In genomic region chr10:26755443-26755903, GRCh38 we compare ENCODE assay signal across 8 cellular contexts. TPM values are rescaled to one million over a fixed set of nuclear protein-coding genes. Genes with fewer than 3 reads are reported as not detected.
DNase-seq lines count a peak whose midpoint lies in the region; ATAC-seq and TF ChIP-seq lines count a peak whose summit lies in the region.

No MANE protein-coding gene starts in this region.

- H3K4me1 ChIP-seq in Panc1 (ENCODE audit: control insufficient read depth, insufficient read depth, low read length) = peaks cover 13% of the 10 kb centered on the region
- H3K4me1 ChIP-seq in PC-9 (replicated peaks; ENCODE audit: insufficient read depth) = no peaks in the 10 kb centered on the region; the same call in 1 of the 2 replicates

- TF ChIP-seq CTCF in Panc1 (IDR thresholded peaks at IDR 0.05) (no peak), PC-9 (conservative IDR thresholded peaks at IDR 0.05) (no peak)

- peak; percentile 12 for ATAC-seq in activated CD8-positive, alpha-beta memory T cell treated with anti-CD3 and anti-CD28 coated beads, Interleukin-2, amount 10 ng/mL, durations not matched to agents 7 days and 5 days
- ATAC-seq in HG02973 (IDR thresholded peaks at IDR 0.05; ENCODE audit: unreplicated experiment) (peak; percentile 93), Panc1 (peak; percentile 65)

- H2AFZ ChIP-seq in PC-9 = no peak overlapping the region

- H3K4me3 ChIP-seq in Panc1 (ENCODE audit: low read depth in 2 of 2, low read length in 2 of 2) (no peak overlapping the region), PC-9 (no peak overlapping the region)

- H4K20me1 ChIP-seq in PC-9 (ENCODE audit: insufficient read depth) = no peaks in the 10 kb centered on the region

- no peak overlapping the region for H3K4me2 ChIP-seq in PC-9

- no peaks in the 10 kb centered on the region for H3K79me2 ChIP-seq in PC-9 (ENCODE audit: low read depth)

- H3F3A ChIP-seq in PC-9 (ENCODE audit: insufficient read depth, low read depth) = no peaks in the 10 kb centered on the region

- BruUV-seq in Panc1 (replicated peaks; lab: Mats Ljungman, UMichigan) = no TSS peak
- no TSS peak for BruUV-seq in PC-9 (replicated peaks; lab: Mats Ljungman, UMichigan)

- H3K36me3 ChIP-seq in Panc1 (ENCODE audit: control insufficient read depth, insufficient read depth, low read length) (no peaks in the 10 kb centered on the region; the same call in 1 of the 2 replicates), PC-9 (ENCODE audit: low read depth) (no peaks in the 10 kb centered on the region)

- peaks cover 23% of the 10 kb centered on the region for H3K4me1 Mint-ChIP-seq in activated CD8-positive, alpha-beta memory T cell treated with anti-CD3 and anti-CD28 coated beads, Interleukin-2, amount 10 ng/mL, durations not matched to agents 7 days and 5 days

- H3K9me2 ChIP-seq in PC-9 (ENCODE audit: insufficient read depth) = no peaks in the 10 kb centered on the region

- H3K27ac Mint-ChIP-seq in activated CD8-positive, alpha-beta memory T cell treated with anti-CD3 and anti-CD28 coated beads, Interleukin-2, amount 10 ng/mL, durations not matched to agents 7 days and 5 days = peak overlapping the region; percentile 65

- intact Hi-C loops in Panc1 (cut with micrococcal nuclease; ENCODE audit: unreplicated experiment) = no loop called here
- intact Hi-C loops in PC-9 (cut with micrococcal nuclease; ENCODE audit: unreplicated experiment) = no loop called here

- peaks cover 32% of the 10 kb centered on the region for H3K36me3 Mint-ChIP-seq in activated CD8-positive, alpha-beta memory T cell treated with anti-CD3 and anti-CD28 coated beads, Interleukin-2, amount 10 ng/mL, durations not matched to agents 7 days and 5 days

- no peak overlapping the region for H3K4me3 Mint-ChIP-seq in activated CD8-positive, alpha-beta memory T cell treated with anti-CD3 and anti-CD28 coated beads, Interleukin-2, amount 10 ng/mL, durations not matched to agents 7 days and 5 days

- DNase-seq in activated CD8-positive, alpha-beta memory T cell treated with anti-CD3 and anti-CD28 coated beads, Interleukin-2, amount 10 ng/mL, durations not matched to agents 7 days and 5 days = no peak
- DNase-seq in activated CD8-positive, alpha-beta memory T cell treated with anti-CD3 and anti-CD28 coated beads, Interleukin-2, amount 50 U/mL, for 48 hours = no peak
- DNase-seq in Panc1 (ENCODE audit: low read depth, low spot score) (no peak), germinal center (ENCODE audit: low spot score) (peak; percentile 54), C1 segment of cervical spinal cord (lab: John Stamatoyannopoulos, UW) (no peak), PC-9 (no peak)
- no peak for DNase-seq in stimulated activated CD4-positive, alpha-beta T cell treated with anti-CD3 and anti-CD28 coated beads, Interleukin-4, amount 100 ng/mL, for 4 hours

- H3K27ac ChIP-seq in Panc1 (ENCODE audit: low read length) (peak overlapping the region; percentile 57; the same call in 1 of the 2 replicates), PC-9 (no peak overlapping the region)

- CTCF ChIA-PET in activated CD8-positive, alpha-beta memory T cell treated with anti-CD3 and anti-CD28 coated beads, Interleukin-2, amount 10 ng/mL, durations not matched to agents 7 days and 5 days (lab: Charles Lee) = interaction anchor here (0.5 kb wide), 1 partner anchor 98 kb away, joined by 3 read pairs; no protein-coding TSS in a partner anchor
- CTCF ChIA-PET in Panc1 (lab: Charles Lee) (no interaction called here), PC-9 (lab: Charles Lee) (no interaction called here)

- no peaks in the 10 kb centered on the region for H3K9me3 Mint-ChIP-seq in activated CD8-positive, alpha-beta memory T cell treated with anti-CD3 and anti-CD28 coated beads, Interleukin-2, amount 10 ng/mL, durations not matched to agents 7 days and 5 days (ENCODE audit: low read depth)

- H3K27me3 ChIP-seq in Panc1 (ENCODE audit: control insufficient read depth, insufficient read depth, low read length) (no peaks in the 10 kb centered on the region), PC-9 (ENCODE audit: insufficient read depth, low read depth) (no peaks in the 10 kb centered on the region)

- POLR2A ChIA-PET in Panc1 (lab: Charles Lee) = no interaction called here
- POLR2A ChIA-PET in PC-9 (lab: Charles Lee; ENCODE audit: unreplicated experiment) = interaction anchor here (0.6 to 0.7 kb wide), 4 partner anchors 96 to 437 kb away, joined by 3 to 4 read pairs (median 4); no protein-coding TSS in a partner anchor

- in situ Hi-C loops in Panc1 (cut with HindIII; ENCODE audit: low pct_unique_long_range_greater_than_20kb, low sequenced_read_pairs) = no loop called here

- no peaks in the 10 kb centered on the region for H3K27me3 Mint-ChIP-seq in activated CD8-positive, alpha-beta memory T cell treated with anti-CD3 and anti-CD28 coated beads, Interleukin-2, amount 10 ng/mL, durations not matched to agents 7 days and 5 days

- H3K9me3 ChIP-seq in Panc1 (ENCODE audit: control insufficient read depth, insufficient read depth, low read depth, low read length) = no peaks in the 10 kb centered on the region
- H3K9me3 ChIP-seq in PC-9 (ENCODE audit: insufficient read depth, low read depth) = no peaks in the 10 kb centered on the region

RNA-seq across cellular contexts. Expression of gene PDSS1, which starts 58.0 kb away (rescaled TPM):
- 10 to 100 TPM; 19.3 to 24.1 TPM for total RNA-seq in activated CD8-positive, alpha-beta memory T cell treated with anti-CD3 and anti-CD28 coated beads, Interleukin-2, amount 10 ng/mL, durations not matched to agents 7 days and 5 days
- 7.1 TPM for total RNA-seq in Panc1 (2021; ENCODE audit: unreplicated experiment)
- polyA plus RNA-seq in Panc1 (2012; ENCODE audit: insufficient read length) = 3.3 TPM
- total RNA-seq in PC-9 (2021) = 4.5 and 5.6 TPM in 2 replicates

Comparison
In these comparisons a context has a peak if more than half of its experiments do, and no peak if none do; other contexts are left out.
1. ATAC-seq: peak in every context shown above with its lines; median percentile 93 in HG02973; 65 in Panc1; 12 in activated CD8-positive, alpha-beta memory T cell treated with anti-CD3 and anti-CD28 coated beads, Interleukin-2, amount 10 ng/mL, durations not matched to agents 7 days and 5 days.